In genomic region chr12:12779529-12779928, GRCh38 we compare ENCODE assay signal across 1 cellular context.
TF ChIP-seq lines count a peak whose summit lies in the region.

No MANE protein-coding gene starts in this region.

TF ChIP-seq in SK-N-SH, 30 proteins besides CTCF, POLR2A, EP300 and RAD21 (continued from another document):
- TF ChIP-seq, protein P1, sequence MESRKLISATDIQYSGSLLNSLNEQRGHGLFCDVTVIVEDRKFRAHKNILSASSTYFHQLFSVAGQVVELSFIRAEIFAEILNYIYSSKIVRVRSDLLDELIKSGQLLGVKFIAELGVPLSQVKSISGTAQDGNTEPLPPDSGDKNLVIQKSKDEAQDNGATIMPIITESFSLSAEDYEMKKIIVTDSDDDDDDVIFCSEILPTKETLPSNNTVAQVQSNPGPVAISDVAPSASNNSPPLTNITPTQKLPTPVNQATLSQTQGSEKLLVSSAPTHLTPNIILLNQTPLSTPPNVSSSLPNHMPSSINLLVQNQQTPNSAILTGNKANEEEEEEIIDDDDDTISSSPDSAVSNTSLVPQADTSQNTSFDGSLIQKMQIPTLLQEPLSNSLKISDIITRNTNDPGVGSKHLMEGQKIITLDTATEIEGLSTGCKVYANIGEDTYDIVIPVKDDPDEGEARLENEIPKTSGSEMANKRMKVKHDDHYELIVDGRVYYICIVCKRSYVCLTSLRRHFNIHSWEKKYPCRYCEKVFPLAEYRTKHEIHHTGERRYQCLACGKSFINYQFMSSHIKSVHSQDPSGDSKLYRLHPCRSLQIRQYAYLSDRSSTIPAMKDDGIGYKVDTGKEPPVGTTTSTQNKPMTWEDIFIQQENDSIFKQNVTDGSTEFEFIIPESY (IDR thresholded peaks at IDR 0.05; ENCODE audit: borderline replicate concordance, low read depth) = no peak; the same call in 1 of the 2 replicates
